1 cellular context compared by ENCODE assay signal in the genomic region with DNA sequence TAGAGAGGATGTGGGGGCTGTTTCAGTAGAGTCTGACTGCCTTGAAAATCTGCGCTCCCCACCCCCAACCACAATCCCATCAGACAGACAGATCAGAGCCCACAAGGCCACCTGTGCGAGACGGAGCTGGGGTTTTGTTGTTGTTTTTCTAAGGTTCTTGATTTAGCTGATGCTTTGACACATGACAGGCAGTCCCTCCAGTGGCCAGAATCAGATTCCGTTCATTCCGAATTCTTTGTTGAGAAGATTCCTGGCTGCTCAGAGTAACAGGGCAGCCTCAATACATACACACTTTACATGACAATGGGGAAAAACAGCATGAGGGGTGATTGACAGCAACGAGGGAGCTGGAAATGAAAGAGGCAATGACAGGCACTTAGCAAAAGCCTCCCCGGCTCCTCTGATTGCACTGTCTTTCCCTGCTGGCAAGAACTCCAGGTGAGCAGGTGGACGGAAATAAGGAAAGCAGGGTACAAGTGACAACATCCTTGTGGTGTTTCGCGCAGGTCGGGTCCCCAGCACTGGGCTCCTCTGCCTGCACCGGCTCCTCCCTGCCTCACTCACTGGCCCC.
TF ChIP-seq lines count a peak whose summit lies in the region.

No MANE protein-coding gene starts in this region.

TF ChIP-seq in GM12878, 131 proteins besides CTCF, POLR2A, EP300 and RAD21 (continued from another document):
- TF ChIP-seq, protein P1, sequence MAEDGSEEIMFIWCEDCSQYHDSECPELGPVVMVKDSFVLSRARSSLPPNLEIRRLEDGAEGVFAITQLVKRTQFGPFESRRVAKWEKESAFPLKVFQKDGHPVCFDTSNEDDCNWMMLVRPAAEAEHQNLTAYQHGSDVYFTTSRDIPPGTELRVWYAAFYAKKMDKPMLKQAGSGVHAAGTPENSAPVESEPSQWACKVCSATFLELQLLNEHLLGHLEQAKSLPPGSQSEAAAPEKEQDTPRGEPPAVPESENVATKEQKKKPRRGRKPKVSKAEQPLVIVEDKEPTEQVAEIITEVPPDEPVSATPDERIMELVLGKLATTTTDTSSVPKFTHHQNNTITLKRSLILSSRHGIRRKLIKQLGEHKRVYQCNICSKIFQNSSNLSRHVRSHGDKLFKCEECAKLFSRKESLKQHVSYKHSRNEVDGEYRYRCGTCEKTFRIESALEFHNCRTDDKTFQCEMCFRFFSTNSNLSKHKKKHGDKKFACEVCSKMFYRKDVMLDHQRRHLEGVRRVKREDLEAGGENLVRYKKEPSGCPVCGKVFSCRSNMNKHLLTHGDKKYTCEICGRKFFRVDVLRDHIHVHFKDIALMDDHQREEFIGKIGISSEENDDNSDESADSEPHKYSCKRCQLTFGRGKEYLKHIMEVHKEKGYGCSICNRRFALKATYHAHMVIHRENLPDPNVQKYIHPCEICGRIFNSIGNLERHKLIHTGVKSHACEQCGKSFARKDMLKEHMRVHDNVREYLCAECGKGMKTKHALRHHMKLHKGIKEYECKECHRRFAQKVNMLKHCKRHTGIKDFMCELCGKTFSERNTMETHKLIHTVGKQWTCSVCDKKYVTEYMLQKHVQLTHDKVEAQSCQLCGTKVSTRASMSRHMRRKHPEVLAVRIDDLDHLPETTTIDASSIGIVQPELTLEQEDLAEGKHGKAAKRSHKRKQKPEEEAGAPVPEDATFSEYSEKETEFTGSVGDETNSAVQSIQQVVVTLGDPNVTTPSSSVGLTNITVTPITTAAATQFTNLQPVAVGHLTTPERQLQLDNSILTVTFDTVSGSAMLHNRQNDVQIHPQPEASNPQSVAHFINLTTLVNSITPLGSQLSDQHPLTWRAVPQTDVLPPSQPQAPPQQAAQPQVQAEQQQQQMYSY (CRISPR knock-in tag; IDR thresholded peaks at IDR 0.05): no peak
- TF ChIP-seq MYB (IDR thresholded peaks at IDR 0.05; ENCODE audit: borderline replicate concordance, low read depth, low read length) (no peak), NKRF (conservative IDR thresholded peaks at IDR 0.05) (no peak), PKNOX1 (IDR thresholded peaks at IDR 0.05) (peak; percentile 22; the same call in 1 of the 2 replicates), BCL11A (IDR thresholded peaks at IDR 0.05; ENCODE audit: low read depth, low read length) (no peak), SMARCA5 (IDR thresholded peaks at IDR 0.05) (no peak)
- TF ChIP-seq, protein P2, sequence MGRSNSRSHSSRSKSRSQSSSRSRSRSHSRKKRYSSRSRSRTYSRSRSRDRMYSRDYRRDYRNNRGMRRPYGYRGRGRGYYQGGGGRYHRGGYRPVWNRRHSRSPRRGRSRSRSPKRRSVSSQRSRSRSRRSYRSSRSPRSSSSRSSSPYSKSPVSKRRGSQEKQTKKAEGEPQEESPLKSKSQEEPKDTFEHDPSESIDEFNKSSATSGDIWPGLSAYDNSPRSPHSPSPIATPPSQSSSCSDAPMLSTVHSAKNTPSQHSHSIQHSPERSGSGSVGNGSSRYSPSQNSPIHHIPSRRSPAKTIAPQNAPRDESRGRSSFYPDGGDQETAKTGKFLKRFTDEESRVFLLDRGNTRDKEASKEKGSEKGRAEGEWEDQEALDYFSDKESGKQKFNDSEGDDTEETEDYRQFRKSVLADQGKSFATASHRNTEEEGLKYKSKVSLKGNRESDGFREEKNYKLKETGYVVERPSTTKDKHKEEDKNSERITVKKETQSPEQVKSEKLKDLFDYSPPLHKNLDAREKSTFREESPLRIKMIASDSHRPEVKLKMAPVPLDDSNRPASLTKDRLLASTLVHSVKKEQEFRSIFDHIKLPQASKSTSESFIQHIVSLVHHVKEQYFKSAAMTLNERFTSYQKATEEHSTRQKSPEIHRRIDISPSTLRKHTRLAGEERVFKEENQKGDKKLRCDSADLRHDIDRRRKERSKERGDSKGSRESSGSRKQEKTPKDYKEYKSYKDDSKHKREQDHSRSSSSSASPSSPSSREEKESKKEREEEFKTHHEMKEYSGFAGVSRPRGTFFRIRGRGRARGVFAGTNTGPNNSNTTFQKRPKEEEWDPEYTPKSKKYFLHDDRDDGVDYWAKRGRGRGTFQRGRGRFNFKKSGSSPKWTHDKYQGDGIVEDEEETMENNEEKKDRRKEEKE (IDR thresholded peaks at IDR 0.05): no peak
